In the genomic region with DNA sequence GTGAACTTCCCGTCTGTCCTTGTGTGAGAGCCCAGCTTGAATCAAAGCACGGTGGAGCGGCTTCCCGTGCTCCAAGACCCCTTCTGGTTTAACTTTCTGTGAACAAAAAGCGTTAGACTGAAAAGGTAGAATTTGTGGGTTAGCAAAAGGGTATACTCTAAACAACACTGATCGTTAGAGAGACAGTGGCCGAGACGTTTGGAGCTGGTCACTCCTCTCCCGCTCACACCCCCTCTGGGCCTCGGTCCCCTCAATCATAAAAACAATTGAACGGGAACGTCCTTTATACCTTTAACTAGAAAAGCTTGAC, we compare ENCODE assay signal across 8 cellular contexts. TPM values are rescaled to one million over a fixed set of nuclear protein-coding genes. Genes with fewer than 3 reads are reported as not detected.
DNase-seq lines count a peak whose midpoint lies in the region; ATAC-seq, FAIRE-seq and TF ChIP-seq lines count a peak whose summit lies in the region.

No MANE protein-coding gene starts in this region.

- H3K9me3 ChIP-seq in A549 (no peaks in the 10 kb centered on the region), breast epithelium (no peaks in the 10 kb centered on the region), mesenchymal stem cell (ENCODE audit: control insufficient read depth, low read length) (no peaks in the 10 kb centered on the region)

- TF ChIP-seq POLR2A in A549 (IDR thresholded peaks at IDR 0.05; ENCODE audit: low read length), result no peak
- no peak for TF ChIP-seq POLR2A in breast epithelium (IDR thresholded peaks at IDR 0.05)

- no peak overlapping the region for H2AK5ac ChIP-seq in mesenchymal stem cell (ENCODE audit: low read length, severe bottlenecking)

- ATAC-seq in A549 (peak; percentile 19 to 20; a peak in 4 of 6 replicates), HG03460 (IDR thresholded peaks at IDR 0.05; ENCODE audit: unreplicated experiment) (peak; percentile 7), HG02759 (IDR thresholded peaks at IDR 0.05; ENCODE audit: unreplicated experiment) (no peak), GM18909 (IDR thresholded peaks at IDR 0.05; ENCODE audit: poor library complexity, unreplicated experiment) (no peak)

- H3K23ac ChIP-seq in mesenchymal stem cell (ENCODE audit: low read length in 2 of 2), result peak overlapping the region in 1 of 2 experiments; percentile 79

- CTCF ChIA-PET in A549 (lab: Yijun Ruan, JAX), result interaction anchor here (1.1 to 6.7 kb wide), 6 partner anchors 9 to 1253 kb away, joined by 3 to 41 read pairs (median 4); no protein-coding TSS in a partner anchor

- H3K4me3 ChIP-seq in A549, result peak overlapping the region; percentile 88
- H3K4me3 ChIP-seq in breast epithelium, result peak overlapping the region; percentile 77 to 94 (median 87)
- H3K4me3 ChIP-seq in mesenchymal stem cell (ENCODE audit: insufficient read depth in 1 of 2, low read depth in 1 of 2, low read length in 2 of 2), result peak overlapping the region; percentile 88 to 97

- peak overlapping the region; percentile 72 to 80 for H3K4ac ChIP-seq in mesenchymal stem cell (ENCODE audit: low read depth in 1 of 2, low read length in 2 of 2)

- no peak for TF ChIP-seq EP300 in A549 (IDR thresholded peaks at IDR 0.05)

- DNase-seq in A549 (ENCODE audit: low read depth in 1 of 2, low spot score in 1 of 2), result no peak
- DNase-seq in breast epithelium (ENCODE audit: low spot score in 2 of 2), result no peak
- no peak for DNase-seq in mesenchymal stem cell
- DNase-seq in NCI-H2081 (lab: John Stamatoyannopoulos, UW), result no peak
- DNase-seq in DMS 273 (lab: John Stamatoyannopoulos, UW; ENCODE audit: unreplicated experiment), result no peak

- no peak overlapping the region for H3K14ac ChIP-seq in mesenchymal stem cell (ENCODE audit: low read length in 2 of 2)

- H2BK15ac ChIP-seq in mesenchymal stem cell (ENCODE audit: low read depth, poor library complexity, severe bottlenecking), result no peak overlapping the region

- WGBS in A549 (ENCODE audit: missing lambda C conversion rate), result 1% methylated on average over 12 of the region's 12 CpGs
- WGBS in mesenchymal stem cell, result 0% methylated on average over 6 of the region's 12 CpGs

- no peak for TF ChIP-seq RAD21 in A549 (conservative IDR thresholded peaks at IDR 0.05 in 1 of 2, IDR thresholded peaks at IDR 0.05 in 1 of 2)

- peak overlapping the region; percentile 82 for H3K4me2 ChIP-seq in A549
- H3K4me2 ChIP-seq in mesenchymal stem cell (ENCODE audit: low read length, poor library complexity, severe bottlenecking), result peak overlapping the region; percentile 91

- TF ChIP-seq CTCF in A549 (IDR thresholded peaks at IDR 0.05) (no peak), breast epithelium (IDR thresholded peaks at IDR 0.05) (no peak)

- no peak for FAIRE-seq in A549 (lab: Jason Lieb, UNC)

- H2BK12ac ChIP-seq in mesenchymal stem cell (ENCODE audit: low read length in 2 of 2), result no peak overlapping the region

- H4K91ac ChIP-seq in mesenchymal stem cell (ENCODE audit: low read length), result peak overlapping the region; percentile 61

- peak overlapping the region; percentile 81 to 89 for H3K27ac ChIP-seq in A549
- H3K27ac ChIP-seq in breast epithelium, result peak overlapping the region; percentile 88 to 89
- H3K27ac ChIP-seq in mesenchymal stem cell (ENCODE audit: low read length, poor library complexity, severe bottlenecking), result peak overlapping the region; percentile 77

- H2AFZ ChIP-seq in mesenchymal stem cell (ENCODE audit: low read depth, low read length), result peak overlapping the region; percentile 30

- peak overlapping the region in 1 of 2 experiments; percentile 79 for H3K18ac ChIP-seq in mesenchymal stem cell (ENCODE audit: low read depth in 1 of 2, low read length in 2 of 2)

- H3K36me3 ChIP-seq in breast epithelium (no peaks in the 10 kb centered on the region), mesenchymal stem cell (ENCODE audit: control insufficient read depth in 1 of 2, insufficient read depth in 2 of 2, low read depth in 1 of 2, low read length in 2 of 2) (peaks cover 26 to 40% of the 10 kb centered on the region in 2 experiments)

- H3K9ac ChIP-seq in mesenchymal stem cell (ENCODE audit: low read length), result peak overlapping the region; percentile 98

- intact Hi-C loops in breast epithelium (cut with DNase I; ENCODE audit: low total_unique reads), result no loop called here

- peak overlapping the region; percentile 90 for H4K8ac ChIP-seq in mesenchymal stem cell (ENCODE audit: low read length)

- no peak overlapping the region for H2BK5ac ChIP-seq in mesenchymal stem cell (ENCODE audit: low read depth, low read length, poor library complexity, severe bottlenecking)

- H3K79me1 ChIP-seq in mesenchymal stem cell (replicated peaks; ENCODE audit: low read length, poor library complexity, severe bottlenecking), result peaks cover 18% of the 10 kb centered on the region

- POLR2A ChIA-PET in A549 (lab: Yijun Ruan, JAX), result interaction anchor here (0.7 to 1.4 kb wide), 2 partner anchors 33 to 37 kb away, joined by 3 to 22 read pairs; partner anchors contain the start of gene ORAI2

- H3K4me1 ChIP-seq in A549 (peaks cover 11% of the 10 kb centered on the region), breast epithelium (no peaks in the 10 kb centered on the region), mesenchymal stem cell (ENCODE audit: control insufficient read depth, insufficient read depth, low read depth, low read length) (peaks cover 6% of the 10 kb centered on the region)

- H2BK120ac ChIP-seq in mesenchymal stem cell (ENCODE audit: low read depth, low read length), result peak overlapping the region; percentile 61

- H3K27me3 ChIP-seq in breast epithelium (no peaks in the 10 kb centered on the region), mesenchymal stem cell (ENCODE audit: control insufficient read depth in 1 of 2, insufficient read depth in 1 of 2, low read length in 2 of 2) (no peaks in the 10 kb centered on the region)

TF ChIP-seq in A549, 52 proteins besides CTCF, POLR2A, EP300 and RAD21:
- TF ChIP-seq GATA3 (IDR thresholded peaks at IDR 0.05; ENCODE audit: borderline replicate concordance) (no peak), ZNF302 (CRISPR knock-in tag; IDR thresholded peaks at IDR 0.05) (no peak), BHLHE40 (IDR thresholded peaks at IDR 0.05; ENCODE audit: low read depth, low read length) (no peak), RARB (CRISPR knock-in tag; IDR thresholded peaks at IDR 0.05) (no peak), RFX5 (IDR thresholded peaks at IDR 0.05) (no peak), USF2 (IDR thresholded peaks at IDR 0.05) (no peak), MAFK (IDR thresholded peaks at IDR 0.05; ENCODE audit: partially characterized antibody) (no peak), CEBPB (IDR thresholded peaks at IDR 0.05) (no peak), NPAS2 (CRISPR knock-in tag; IDR thresholded peaks at IDR 0.05; ENCODE audit: borderline replicate concordance) (no peak), PHF8 (IDR thresholded peaks at IDR 0.05; ENCODE audit: borderline replicate concordance, low read depth) (no peak), MYC (IDR thresholded peaks at IDR 0.05; ENCODE audit: borderline replicate concordance, low read length) (no peak)
- TF ChIP-seq, protein P1, sequence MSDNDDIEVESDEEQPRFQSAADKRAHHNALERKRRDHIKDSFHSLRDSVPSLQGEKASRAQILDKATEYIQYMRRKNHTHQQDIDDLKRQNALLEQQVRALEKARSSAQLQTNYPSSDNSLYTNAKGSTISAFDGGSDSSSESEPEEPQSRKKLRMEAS (IDR thresholded peaks at IDR 0.05), result no peak

RNA-seq across cellular contexts. Expression of gene PRKRIP1, which starts 0.5 kb away (rescaled TPM):
- polyA plus RNA-seq in A549 (2011; rRNA removed), result 11.5 and 15.4 TPM in 2 replicates
- 17.0 and 17.6 TPM in 2 replicates for polyA plus RNA-seq in A549 (2012; cell fraction: cytosol; rRNA removed)
- 35.6 and 40.7 TPM in 2 replicates for polyA plus RNA-seq in A549 (2012; cell fraction: nucleus; rRNA removed)
- polyA plus RNA-seq in A549 (2017; fragmentation: RNase III; extraction: RNeasy Plus Mini Kit Qiagen cat#74134 plus additional on column Dnase treatment), result 21.3 to 25.6 TPM (median 24.1 TPM) in 3 replicates
- polyA minus RNA-seq in A549 (2011; rRNA and poly(A)+ RNA removed), result 4.3 and 4.7 TPM in 2 replicates
- total RNA-seq in breast epithelium, result 10 to 100 TPM; 17.3 to 30.5 (median 29.7) TPM
- polyA plus RNA-seq in mesenchymal stem cell (2013, experiment 1 of 2), result 22.0 TPM
- polyA plus RNA-seq in mesenchymal stem cell (2013, experiment 2 of 2), result 20.5 TPM

RNA-seq across cellular contexts. Expression of gene ORAI2, which starts 36.7 kb away (rescaled TPM):
- polyA plus RNA-seq in A549 (2011; rRNA removed) (12.8 and 14.6 TPM in 2 replicates), A549 (2017; fragmentation: RNase III; extraction: RNeasy Plus Mini Kit Qiagen cat#74134 plus additional on column Dnase treatment) (17.3 to 22.1 TPM (median 21.8 TPM) in 3 replicates)
- polyA plus RNA-seq in A549 (2012; cell fraction: cytosol; rRNA removed), result 28.6 and 38.2 TPM in 2 replicates
- polyA plus RNA-seq in A549 (2012; cell fraction: nucleus; rRNA removed), result 19.0 and 23.7 TPM in 2 replicates
- polyA minus RNA-seq in A549 (2011; rRNA and poly(A)+ RNA removed), result 14.6 and 16.9 TPM in 2 replicates
- 10 to 100 TPM in 2 of 3 donors, 1 to 10 TPM in 1; 8.3 to 24.9 (median 18.1) TPM for total RNA-seq in breast epithelium
- 65.2 TPM for polyA plus RNA-seq in mesenchymal stem cell (2013, experiment 1 of 2)
- polyA plus RNA-seq in mesenchymal stem cell (2013, experiment 2 of 2), result 65.3 TPM

RNA-seq across cellular contexts. Expression of gene SPDYE6, which starts 40.4 kb away (rescaled TPM):
- polyA plus RNA-seq in A549 (2011; rRNA removed) (not detected in 2 replicates), A549 (2017; fragmentation: RNase III; extraction: RNeasy Plus Mini Kit Qiagen cat#74134 plus additional on column Dnase treatment) (not detected in 3 replicates)
- not detected in 2 replicates for polyA plus RNA-seq in A549 (2012; cell fraction: cytosol; rRNA removed)
- 0.02 TPM in 1 of 2 replicates, not detected in the other for polyA plus RNA-seq in A549 (2012; cell fraction: nucleus; rRNA removed)
- polyA minus RNA-seq in A549 (2011; rRNA and poly(A)+ RNA removed), result not detected in 2 replicates
- total RNA-seq in breast epithelium, result under 1 TPM in 1 of 3 donors, not detected in 2; 0.33 TPM
- not detected for polyA plus RNA-seq in mesenchymal stem cell (2013, experiment 1 of 2)
- not detected for polyA plus RNA-seq in mesenchymal stem cell (2013, experiment 2 of 2)

Comparison
In these comparisons a context has a peak if more than half of its experiments do, and no peak if none do; other contexts are left out.
1. ATAC-seq: peak in A549 (2 of 2) and HG03460 (single experiment); none in HG02759 (single experiment) and GM18909 (single experiment).
2. Peak in every context shown above with its lines, with median percentiles within 50 percentile points of each other: H3K27ac ChIP-seq and H3K4me3 ChIP-seq.